9 cellular contexts compared by ENCODE assay signal in the genomic region with DNA sequence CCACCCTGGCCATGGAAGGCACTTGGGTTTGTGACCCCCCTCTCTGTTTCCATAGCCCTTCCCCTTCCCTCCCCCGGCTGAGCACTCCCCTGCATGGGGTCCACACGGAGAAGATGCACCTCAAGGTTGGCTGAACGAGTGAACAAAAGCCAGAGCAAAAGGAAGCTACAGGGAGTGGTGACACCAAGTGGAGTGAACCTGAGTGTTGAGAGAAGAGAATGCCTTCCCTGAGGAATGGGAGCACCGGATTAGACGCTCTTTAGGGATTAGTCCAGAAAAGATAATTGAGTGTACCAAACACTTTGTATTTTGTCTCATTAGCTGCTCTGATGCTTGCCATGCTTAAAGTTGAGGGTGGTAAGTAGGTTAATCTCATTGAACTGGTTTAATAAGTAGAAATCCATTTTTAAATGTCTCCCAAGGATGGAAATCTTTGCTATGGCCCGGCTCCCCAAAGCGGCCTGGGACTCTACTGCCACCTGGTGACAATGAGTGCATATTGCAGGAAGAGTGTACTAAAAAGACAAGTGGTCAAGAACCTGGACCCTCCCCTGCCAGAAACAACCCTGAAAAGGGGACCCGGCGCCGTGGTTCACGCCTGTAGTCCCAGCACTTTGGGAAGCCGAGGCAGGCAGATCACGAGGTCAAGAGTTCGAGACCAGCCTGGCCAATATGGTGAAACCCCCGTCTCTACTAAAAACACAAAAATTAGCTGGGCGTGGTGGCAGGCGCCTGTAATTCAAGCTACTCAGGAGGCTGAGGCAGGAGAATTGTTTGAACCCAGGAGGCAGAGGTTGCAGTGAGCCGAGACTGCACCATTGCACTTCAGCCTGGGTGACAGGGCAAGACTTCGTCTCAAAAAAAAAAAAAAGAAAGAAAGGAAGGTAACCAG.
A peak's percentile ranks its signal among the peaks of the same experiment; 100 is the strongest.
DNase-seq lines count a peak whose midpoint lies in the region; ATAC-seq and TF ChIP-seq lines count a peak whose summit lies in the region.
"Had no signal": no experiment of that assay in that cellular context is flagged by ENCODE, and none has a peak within 500 bp of the region (broad histone marks: within the 10 kb centered on the region; RNA-seq: fewer than 3 reads in every experiment).

No MANE protein-coding gene starts in this region.

- H3K4me1 ChIP-seq in SK-N-SH (ENCODE audit: control insufficient read depth in 1 of 2, insufficient read depth in 2 of 2, low read depth in 1 of 2, low read length in 1 of 2): no peaks in the 10 kb centered on the region
- no peaks in the 10 kb centered on the region for H3K4me1 ChIP-seq in KMS-11 (ENCODE audit: low read depth, poor library complexity, severe bottlenecking)
- no peaks in the 10 kb centered on the region for H3K4me1 ChIP-seq in left lung

- no peaks in the 10 kb centered on the region for H3K36me3 Mint-ChIP-seq in activated CD4-positive, alpha-beta memory T cell treated with anti-CD3 and anti-CD28 coated beads, Interleukin-2, amount 10 ng/mL, durations not matched to agents 7 days and 5 days (ENCODE audit: low read depth)
- H3K36me3 Mint-ChIP-seq: activated naive CD8-positive, alpha-beta T cell treated with anti-CD3 and anti-CD28 coated beads, Interleukin-2, amount 10 ng/mL, durations not matched to agents 7 days and 5 days had no signal

- no peaks in the 10 kb centered on the region for H3K36me3 ChIP-seq in SK-N-SH (replicated peaks in 1 of 2; ENCODE audit: control insufficient read depth in 1 of 2, insufficient read depth in 2 of 2, low read length in 1 of 2)
- no peaks in the 10 kb centered on the region for H3K36me3 ChIP-seq in KMS-11 (ENCODE audit: insufficient read depth)
- no peaks in the 10 kb centered on the region for H3K36me3 ChIP-seq in left lung

- peak; percentile 54 for TF ChIP-seq CTCF in SK-N-SH (IDR thresholded peaks at IDR 0.05)
- peak; percentile 79 for TF ChIP-seq CTCF in KMS-11 (conservative IDR thresholded peaks at IDR 0.05; ENCODE audit: low read depth, low read length)
- TF ChIP-seq CTCF in left lung (IDR thresholded peaks at IDR 0.05): peak; percentile 38 to 54

- intact Hi-C loops in left lung (cut with DNase I): no loop called here

- DNase-seq in SK-N-SH (peak; percentile 76), left lung (no peak), inferior parietal cortex (ENCODE audit: extremely low spot score) (no peak)
- DNase-seq in activated CD4-positive, alpha-beta memory T cell treated with anti-CD3 and anti-CD28 coated beads, Interleukin-2, amount 10 ng/mL, durations not matched to agents 7 days and 5 days: peak; percentile 24
- DNase-seq: activated naive CD8-positive, alpha-beta T cell treated with anti-CD3 and anti-CD28 coated beads, Interleukin-2, amount 10 ng/mL, durations not matched to agents 7 days and 5 days had no signal

- TF ChIP-seq EP300 in SK-N-SH (IDR thresholded peaks at IDR 0.05; ENCODE audit: borderline replicate concordance in 1 of 2, low read depth in 1 of 2, low read length in 1 of 2): no peak

- TF ChIP-seq RAD21 in SK-N-SH (IDR thresholded peaks at IDR 0.05; ENCODE audit: low read length): peak; percentile 77

- WGBS in SK-N-SH (ENCODE audit: low lambda C conversion rate): 34% methylated on average over 19 of the region's 19 CpGs

- POLR2A ChIA-PET in SK-N-SH (lab: Yijun Ruan, JAX): no interaction called here
- POLR2A ChIA-PET in activated CD4-positive, alpha-beta memory T cell treated with anti-CD3 and anti-CD28 coated beads, Interleukin-2, amount 10 ng/mL, durations not matched to agents 7 days and 5 days (lab: Charles Lee): no interaction called here

- H3K27me3 Mint-ChIP-seq in activated CD4-positive, alpha-beta memory T cell treated with anti-CD3 and anti-CD28 coated beads, Interleukin-2, amount 10 ng/mL, durations not matched to agents 7 days and 5 days: peaks cover 9% of the 10 kb centered on the region

- CTCF ChIA-PET in SK-N-SH (lab: Yijun Ruan, JAX): interaction anchor here (0.7 to 3.3 kb wide), 29 partner anchors 9 to 807 kb away, joined by 3 to 12 read pairs (median 3); no protein-coding TSS in a partner anchor
- CTCF ChIA-PET in activated CD4-positive, alpha-beta memory T cell treated with anti-CD3 and anti-CD28 coated beads, Interleukin-2, amount 10 ng/mL, durations not matched to agents 7 days and 5 days (lab: Charles Lee): interaction anchor here (0.7 to 2.4 kb wide), 5 partner anchors 30 to 808 kb away, joined by 3 to 11 read pairs (median 3); no protein-coding TSS in a partner anchor

- no peak overlapping the region for H3K9ac ChIP-seq in SK-N-SH
- no peak overlapping the region for H3K9ac ChIP-seq in KMS-11

- no peaks in the 10 kb centered on the region for H3K9me2 ChIP-seq in SK-N-SH

- no peaks in the 10 kb centered on the region for H4K20me1 ChIP-seq in SK-N-SH (ENCODE audit: insufficient read depth)
- no peaks in the 10 kb centered on the region for H4K20me1 ChIP-seq in KMS-11 (ENCODE audit: insufficient read depth)

- no peak overlapping the region for H3K4me2 ChIP-seq in SK-N-SH
- no peak overlapping the region for H3K4me2 ChIP-seq in KMS-11

- H3K9me3 Mint-ChIP-seq in activated CD4-positive, alpha-beta memory T cell treated with anti-CD3 and anti-CD28 coated beads, Interleukin-2, amount 10 ng/mL, durations not matched to agents 7 days and 5 days: no peaks in the 10 kb centered on the region

- H2AFZ ChIP-seq in SK-N-SH (ENCODE audit: low read depth) (no peak overlapping the region), KMS-11 (ENCODE audit: low read depth) (no peak overlapping the region)

- H3K9me3 ChIP-seq in SK-N-SH (no peaks in the 10 kb centered on the region), left lung (peaks cover 0 to 8% of the 10 kb centered on the region in 2 donors)

- H3K27ac Mint-ChIP-seq in activated CD4-positive, alpha-beta memory T cell treated with anti-CD3 and anti-CD28 coated beads, Interleukin-2, amount 10 ng/mL, durations not matched to agents 7 days and 5 days: no peak overlapping the region
- H3K27ac Mint-ChIP-seq: activated naive CD8-positive, alpha-beta T cell treated with anti-CD3 and anti-CD28 coated beads, Interleukin-2, amount 10 ng/mL, durations not matched to agents 7 days and 5 days had no signal

- no peak for ATAC-seq in SK-N-SH treated with all-trans-retinoic acid at 6 μM for 48 hours
- peak; percentile 60 for ATAC-seq in left lung
- no peak for ATAC-seq in GM19035 (IDR thresholded peaks at IDR 0.05; ENCODE audit: unreplicated experiment)
- no peak for ATAC-seq in GM21576 (IDR thresholded peaks at IDR 0.05; ENCODE audit: unreplicated experiment)

- no peaks in the 10 kb centered on the region for H3K4me1 Mint-ChIP-seq in activated CD4-positive, alpha-beta memory T cell treated with anti-CD3 and anti-CD28 coated beads, Interleukin-2, amount 10 ng/mL, durations not matched to agents 7 days and 5 days

- no peak overlapping the region for H3K4me3 Mint-ChIP-seq in activated CD4-positive, alpha-beta memory T cell treated with anti-CD3 and anti-CD28 coated beads, Interleukin-2, amount 10 ng/mL, durations not matched to agents 7 days and 5 days
- H3K4me3 Mint-ChIP-seq: activated naive CD8-positive, alpha-beta T cell treated with anti-CD3 and anti-CD28 coated beads, Interleukin-2, amount 10 ng/mL, durations not matched to agents 7 days and 5 days had no signal

- H3K27ac ChIP-seq in SK-N-SH (ENCODE audit: low read depth in 2 of 2, low read length in 1 of 2) (no peak overlapping the region), KMS-11 (no peak overlapping the region), left lung (no peak overlapping the region)

- no peaks in the 10 kb centered on the region for H3K27me3 ChIP-seq in SK-N-SH (ENCODE audit: insufficient read depth)
- H3K27me3 ChIP-seq in KMS-11 (ENCODE audit: insufficient read depth, low read depth): peaks cover 3% of the 10 kb centered on the region
- peaks cover 2 to 84% of the 10 kb centered on the region in 2 donors for H3K27me3 ChIP-seq in left lung

- H3K79me2 ChIP-seq in SK-N-SH (ENCODE audit: insufficient read depth) (no peaks in the 10 kb centered on the region), KMS-11 (ENCODE audit: insufficient read depth, low read depth) (no peaks in the 10 kb centered on the region)

- H3K4me3 ChIP-seq in SK-N-SH (ENCODE audit: low read depth in 2 of 2, low read length in 1 of 2) (peak overlapping the region in 1 of 2 experiments; percentile 45; a peak in 1 of 4 replicates), KMS-11 (IDR thresholded peaks at IDR 0.05; ENCODE audit: insufficient read depth, low read depth, low read length) (no peak overlapping the region), left lung (no peak overlapping the region)

- H3F3A ChIP-seq in SK-N-SH (replicated peaks; ENCODE audit: insufficient read depth): no peaks in the 10 kb centered on the region

TF ChIP-seq in SK-N-SH, 30 proteins besides CTCF, POLR2A, EP300 and RAD21:
- TF ChIP-seq ELF1 (IDR thresholded peaks at IDR 0.05) (no peak), SMC3 (IDR thresholded peaks at IDR 0.05; ENCODE audit: low read depth, low read length) (peak; percentile 57), EZH2phosphoT487 (IDR thresholded peaks at IDR 0.05; ENCODE audit: borderline replicate concordance, low read depth) (no peak)
- TF ChIP-seq, protein P1, sequence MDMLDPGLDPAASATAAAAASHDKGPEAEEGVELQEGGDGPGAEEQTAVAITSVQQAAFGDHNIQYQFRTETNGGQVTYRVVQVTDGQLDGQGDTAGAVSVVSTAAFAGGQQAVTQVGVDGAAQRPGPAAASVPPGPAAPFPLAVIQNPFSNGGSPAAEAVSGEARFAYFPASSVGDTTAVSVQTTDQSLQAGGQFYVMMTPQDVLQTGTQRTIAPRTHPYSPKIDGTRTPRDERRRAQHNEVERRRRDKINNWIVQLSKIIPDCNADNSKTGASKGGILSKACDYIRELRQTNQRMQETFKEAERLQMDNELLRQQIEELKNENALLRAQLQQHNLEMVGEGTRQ (IDR thresholded peaks at IDR 0.05; ENCODE audit: borderline replicate concordance, low read depth, low read length): no peak
TF ChIP-seq in SK-N-SH: peak in this region for 1.

TF ChIP-seq in SK-N-SH treated with all-trans-retinoic acid at 6 μM for 48 hours, 23 proteins besides CTCF, POLR2A, EP300 and RAD21 (continues in another document):
- TF ChIP-seq ZNF565 (CRISPR knock-in tag; conservative IDR thresholded peaks at IDR 0.05; ENCODE audit: low read depth) (no peak), ZC3H10 (CRISPR knock-in tag; IDR thresholded peaks at IDR 0.05) (no peak), ZFP30 (CRISPR knock-in tag; IDR thresholded peaks at IDR 0.05) (no peak), PPARA (CRISPR knock-in tag; IDR thresholded peaks at IDR 0.05; ENCODE audit: borderline replicate concordance) (no peak), ISL1 (CRISPR knock-in tag; IDR thresholded peaks at IDR 0.05) (no peak), ESRRG (CRISPR knock-in tag; IDR thresholded peaks at IDR 0.05) (no peak), GLIS3 (CRISPR knock-in tag; IDR thresholded peaks at IDR 0.05) (no peak)

Comparison
In these comparisons a context has a peak if more than half of its experiments do, and no peak if none do; other contexts are left out.
1. DNase-seq: peak in SK-N-SH (single experiment) and activated CD4-positive, alpha-beta memory T cell treated with anti-CD3 and anti-CD28 coated beads, Interleukin-2, amount 10 ng/mL, durations not matched to agents 7 days and 5 days (single experiment); none in left lung (0 of 2) and inferior parietal cortex (single experiment).
2. Peak in every context shown above with its lines, with median percentiles within 50 percentile points of each other: CTCF ChIP-seq.